ENCODE assay signal across 22 cellular contexts in the genomic region with DNA sequence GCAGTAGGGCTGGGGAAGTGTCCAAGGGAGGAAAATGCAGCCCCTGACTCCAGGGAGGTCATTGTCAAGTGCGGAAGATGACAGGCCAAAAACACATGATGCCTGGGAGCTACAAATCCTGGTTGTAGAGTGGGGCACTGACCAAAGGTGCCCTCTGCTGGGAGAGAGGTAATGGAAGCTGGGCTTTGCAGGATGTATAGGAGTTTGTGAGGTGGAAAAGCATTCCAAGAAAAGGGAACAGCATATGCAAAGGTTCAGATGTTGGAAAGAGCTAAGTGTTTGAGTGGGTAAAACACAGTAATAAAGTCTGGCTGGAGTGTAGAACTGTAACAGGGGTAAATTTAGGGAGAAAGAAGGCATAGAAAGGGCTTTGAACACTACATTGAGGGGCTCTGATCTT. TPM values are rescaled to one million over a fixed set of nuclear protein-coding genes. Genes with fewer than 3 reads are reported as not detected.
A peak's percentile ranks its signal among the peaks of the same experiment; 100 is the strongest.
DNase-seq lines count a peak whose midpoint lies in the region; ATAC-seq, FAIRE-seq and TF ChIP-seq lines count a peak whose summit lies in the region.
"Had no signal": no experiment of that assay in that cellular context is flagged by ENCODE, and none has a peak within 500 bp of the region (broad histone marks: within the 10 kb centered on the region; RNA-seq: fewer than 3 reads in every experiment).

No MANE protein-coding gene starts in this region.

- H3K27me3 Mint-ChIP-seq in astrocyte (ENCODE audit: low read depth, unreplicated experiment) (peaks cover 54% of the 10 kb centered on the region), neural progenitor cell (ENCODE audit: insufficient read depth, low read depth) (peaks cover 13% of the 10 kb centered on the region)
- peaks cover 55% of the 10 kb centered on the region for H3K27me3 Mint-ChIP-seq in stimulated activated naive CD8-positive, alpha-beta T cell treated with anti-CD3 and anti-CD28 coated beads, Interleukin-15, amount 100 ng/mL, for 72 hours

- intact Hi-C loops in HCT116 (cut with micrococcal nuclease), result no loop called here

- WGBS in SK-N-SH (ENCODE audit: low lambda C conversion rate), result 36% methylated on average over 1 of the region's 1 CpG

- no peak for TF ChIP-seq POLR2A in HCT116 (IDR thresholded peaks at IDR 0.05; ENCODE audit: borderline replicate concordance, extremely low read depth, insufficient read depth, insufficient read length)

- H3K27ac ChIP-seq in SK-N-SH (ENCODE audit: low read depth in 2 of 2, low read length in 1 of 2) (no peak overlapping the region), HCT116 (ENCODE audit: low read depth, low read length) (no peak overlapping the region), astrocyte (ENCODE audit: low read depth, low read length) (no peak overlapping the region), neural progenitor cell (no peak overlapping the region)
- H3K27ac ChIP-seq: 22Rv1, A549, C4-2B, GM23248 had no signal

- H4K20me1 ChIP-seq in SK-N-SH (ENCODE audit: insufficient read depth) (no peaks in the 10 kb centered on the region), HCT116 (ENCODE audit: insufficient read depth) (no peaks in the 10 kb centered on the region), astrocyte (ENCODE audit: insufficient read depth, low read length) (no peaks in the 10 kb centered on the region), neural progenitor cell (ENCODE audit: low read depth) (no peaks in the 10 kb centered on the region)

- no peak overlapping the region for H3K4me3 ChIP-seq in SK-N-SH (ENCODE audit: low read depth in 2 of 2, low read length in 1 of 2)
- H3K4me3 ChIP-seq in HCT116 (replicated peaks in 1 of 2; ENCODE audit: low read depth in 1 of 2, low read length in 2 of 2), result no peak overlapping the region
- no peak overlapping the region for H3K4me3 ChIP-seq in astrocyte (ENCODE audit: insufficient read depth, low read depth, low read length)
- H3K4me3 ChIP-seq in neural progenitor cell, result no peak overlapping the region
- H3K4me3 ChIP-seq: A549, GM23248 had no signal

- no peaks in the 10 kb centered on the region for H3K9me2 ChIP-seq in SK-N-SH
- H3K9me2 ChIP-seq in HCT116 (ENCODE audit: insufficient read depth), result no peaks in the 10 kb centered on the region

- H3K27ac Mint-ChIP-seq in astrocyte (ENCODE audit: unreplicated experiment), result peak overlapping the region; percentile 23
- peak overlapping the region; percentile 57 for H3K27ac Mint-ChIP-seq in neural progenitor cell
- no peak overlapping the region for H3K27ac Mint-ChIP-seq in stimulated activated naive CD8-positive, alpha-beta T cell treated with anti-CD3 and anti-CD28 coated beads, Interleukin-15, amount 100 ng/mL, for 72 hours
- H3K27ac Mint-ChIP-seq: CD4-positive, alpha-beta T cell had no signal

- H3K4me3 Mint-ChIP-seq in astrocyte (ENCODE audit: unreplicated experiment) (no peak overlapping the region), neural progenitor cell (no peak overlapping the region)
- H3K4me3 Mint-ChIP-seq in stimulated activated naive CD8-positive, alpha-beta T cell treated with anti-CD3 and anti-CD28 coated beads, Interleukin-15, amount 100 ng/mL, for 72 hours, result no peak overlapping the region
- H3K4me3 Mint-ChIP-seq: CD4-positive, alpha-beta T cell had no signal

- H3K36me3 ChIP-seq in SK-N-SH (replicated peaks in 1 of 2; ENCODE audit: control insufficient read depth in 1 of 2, insufficient read depth in 2 of 2, low read length in 1 of 2), result no peaks in the 10 kb centered on the region
- no peaks in the 10 kb centered on the region for H3K36me3 ChIP-seq in HCT116 (ENCODE audit: control insufficient read depth in 1 of 2, insufficient read depth in 2 of 2, low read length in 2 of 2)
- no peaks in the 10 kb centered on the region for H3K36me3 ChIP-seq in astrocyte (ENCODE audit: insufficient read depth, low read length)
- no peaks in the 10 kb centered on the region for H3K36me3 ChIP-seq in neural progenitor cell

- TF ChIP-seq RAD21 in SK-N-SH (IDR thresholded peaks at IDR 0.05; ENCODE audit: low read length) (no peak), HCT116 (IDR thresholded peaks at IDR 0.05; ENCODE audit: low read depth) (0 out of 2 replicates have a peak, but pooled peaks have one; percentile 28)

- H3K36me3 Mint-ChIP-seq in astrocyte (ENCODE audit: low read depth, unreplicated experiment) (no peaks in the 10 kb centered on the region), neural progenitor cell (peaks cover 2% of the 10 kb centered on the region)

- peaks cover 2% of the 10 kb centered on the region; the same call in 1 of the 2 replicates for H3K27me3 ChIP-seq in SK-N-SH (ENCODE audit: insufficient read depth)
- H3K27me3 ChIP-seq in HCT116 (ENCODE audit: insufficient read depth, low read length), result no peaks in the 10 kb centered on the region
- H3K27me3 ChIP-seq in astrocyte (ENCODE audit: insufficient read depth, low read length), result peaks cover under 1% of the 10 kb centered on the region
- H3K27me3 ChIP-seq in neural progenitor cell, result no peaks in the 10 kb centered on the region

- no peaks in the 10 kb centered on the region for H3K9me3 ChIP-seq in SK-N-SH
- H3K9me3 ChIP-seq in HCT116 (ENCODE audit: control insufficient read depth in 1 of 2, insufficient read depth in 1 of 2, low read depth in 1 of 2, low read length in 2 of 2), result peaks cover 0 to 4% of the 10 kb centered on the region in 2 experiments; a peak in 2 of 4 replicates
- H3K9me3 ChIP-seq in astrocyte (ENCODE audit: insufficient read depth, low read depth, low read length), result no peaks in the 10 kb centered on the region
- no peaks in the 10 kb centered on the region for H3K9me3 ChIP-seq in neural progenitor cell (ENCODE audit: low read depth)

- no peak for FAIRE-seq in astrocyte (lab: Jason Lieb, UNC)
- FAIRE-seq: A549, GM12892, GM18507, H54 had no signal

- H3K9me3 Mint-ChIP-seq in astrocyte (ENCODE audit: unreplicated experiment) (peaks cover 18% of the 10 kb centered on the region), neural progenitor cell (peaks cover 29% of the 10 kb centered on the region)
- H3K9me3 Mint-ChIP-seq in stimulated activated naive CD8-positive, alpha-beta T cell treated with anti-CD3 and anti-CD28 coated beads, Interleukin-15, amount 100 ng/mL, for 72 hours, result peaks cover 35 to 41% of the 10 kb centered on the region in 2 donors

- DNase-seq in SK-N-SH (no peak), HCT116 (ENCODE audit: low read depth, low spot score) (no peak), astrocyte (ENCODE audit: low read depth) (no peak), neural progenitor cell (ENCODE audit: low spot score) (no peak)
- DNase-seq in activated naive CD4-positive, alpha-beta T cell treated with Interleukin-2 at 50 U/mL for 16 hours, result no peak
- DNase-seq in stimulated activated naive CD8-positive, alpha-beta T cell treated with anti-CD3 and anti-CD28 coated beads, Interleukin-15, amount 100 ng/mL, for 72 hours, result no peak
- DNase-seq: AML-193; Caco-2; CD4-positive, alpha-beta T cell; DMS153; DMS79; GDM1; GM23248; KG1 had no signal

- H3K4me1 ChIP-seq in SK-N-SH (ENCODE audit: control insufficient read depth in 1 of 2, insufficient read depth in 2 of 2, low read depth in 1 of 2, low read length in 1 of 2) (peaks cover 0 to 3% of the 10 kb centered on the region in 2 experiments; a peak in 1 of 4 replicates), HCT116 (ENCODE audit: control insufficient read depth in 1 of 2, insufficient read depth in 2 of 2, low read length in 2 of 2) (no peaks in the 10 kb centered on the region), astrocyte (ENCODE audit: insufficient read depth, low read length) (no peaks in the 10 kb centered on the region), neural progenitor cell (peaks cover 6% of the 10 kb centered on the region)
- H3K4me1 ChIP-seq: A549, Caco-2 had no signal

- no TSS peak for BruUV-seq in HCT116 (replicated peaks; lab: Mats Ljungman, UMichigan)

- RAD21 ChIA-PET in HCT116 (lab: Charles Lee; ENCODE audit: low non-redundant PET in 1 of 2, low total read pairs in 2 of 2, uncharacterized antibody in 2 of 2, unreplicated experiment in 2 of 2), result no interaction called here

- H3K79me2 ChIP-seq in SK-N-SH (ENCODE audit: insufficient read depth) (no peaks in the 10 kb centered on the region), HCT116 (ENCODE audit: insufficient read depth, low read length) (no peaks in the 10 kb centered on the region), astrocyte (ENCODE audit: insufficient read depth, low read length) (no peaks in the 10 kb centered on the region), neural progenitor cell (ENCODE audit: low read depth) (no peaks in the 10 kb centered on the region)

- TF ChIP-seq CTCF in SK-N-SH (IDR thresholded peaks at IDR 0.05) (no peak), HCT116 (IDR thresholded peaks at IDR 0.05 in 2 of 3, conservative IDR thresholded peaks at IDR 0.05 in 1 of 3; ENCODE audit: borderline replicate concordance in 1 of 3, insufficient read depth in 1 of 3, low read depth in 2 of 3, low read length in 2 of 3) (0 out of 6 replicates have a peak, but pooled peaks of 1 of the 3 experiments have one; percentile 6), astrocyte (IDR thresholded peaks at IDR 0.05; ENCODE audit: insufficient read depth, low read depth, low read length) (no peak), neural progenitor cell (IDR thresholded peaks at IDR 0.05) (no peak)

- H2AFZ ChIP-seq in SK-N-SH (ENCODE audit: low read depth), result no peak overlapping the region
- H2AFZ ChIP-seq in HCT116 (ENCODE audit: low read depth, low read length, poor library complexity, severe bottlenecking), result no peak overlapping the region
- no peak overlapping the region for H2AFZ ChIP-seq in astrocyte (ENCODE audit: low read depth, low read length)
- no peak overlapping the region for H2AFZ ChIP-seq in neural progenitor cell (replicated peaks)
- H2AFZ ChIP-seq: GM23248 had no signal

- H3K4me2 ChIP-seq in SK-N-SH (no peak overlapping the region), HCT116 (ENCODE audit: low read length) (no peak overlapping the region), astrocyte (ENCODE audit: low read length) (no peak overlapping the region), neural progenitor cell (no peak overlapping the region)
- H3K4me2 ChIP-seq: A549 had no signal

- H3K4me1 Mint-ChIP-seq in astrocyte (ENCODE audit: low read depth, unreplicated experiment), result no peaks in the 10 kb centered on the region
- H3K4me1 Mint-ChIP-seq in neural progenitor cell, result peaks cover 30% of the 10 kb centered on the region
- no peaks in the 10 kb centered on the region for H3K4me1 Mint-ChIP-seq in stimulated activated naive CD8-positive, alpha-beta T cell treated with anti-CD3 and anti-CD28 coated beads, Interleukin-15, amount 100 ng/mL, for 72 hours

- CTCF ChIA-PET in SK-N-SH (lab: Yijun Ruan, JAX), result interaction anchor here (1.2 kb wide), 2 partner anchors 10 kb away, joined by 3 to 5 read pairs; no protein-coding TSS in a partner anchor
- CTCF ChIA-PET in HCT116 (lab: Charles Lee), result interaction anchor here (1.8 kb wide), 1 partner anchor 10 kb away, joined by 8 read pairs; no protein-coding TSS in a partner anchor

- TF ChIP-seq EP300 in SK-N-SH (IDR thresholded peaks at IDR 0.05; ENCODE audit: borderline replicate concordance in 1 of 2, low read depth in 1 of 2, low read length in 1 of 2), result no peak

- H3K9ac ChIP-seq in SK-N-SH, result no peak overlapping the region
- no peak overlapping the region for H3K9ac ChIP-seq in HCT116 (ENCODE audit: low read length)
- no peak overlapping the region for H3K9ac ChIP-seq in astrocyte (ENCODE audit: low read length)
- no peak overlapping the region for H3K9ac ChIP-seq in neural progenitor cell
- H3K9ac ChIP-seq: GM23248 had no signal

- H3F3A ChIP-seq in SK-N-SH (replicated peaks; ENCODE audit: insufficient read depth), result no peaks in the 10 kb centered on the region
- peaks cover 2% of the 10 kb centered on the region for H3F3A ChIP-seq in neural progenitor cell (ENCODE audit: low read depth)

- ATAC-seq in SK-N-SH treated with all-trans-retinoic acid at 6 μM for 48 hours (no peak), HCT116 (0 out of 2 replicates have a peak, but pooled peaks have one; percentile 36), HG02885 (IDR thresholded peaks at IDR 0.05; ENCODE audit: poor library complexity, unreplicated experiment) (no peak)
- ATAC-seq in stimulated activated naive CD8-positive, alpha-beta T cell treated with anti-CD3 and anti-CD28 coated beads, Interleukin-15, amount 100 ng/mL, for 72 hours, result no peak
- ATAC-seq: A549 had no signal

- POLR2A ChIA-PET in SK-N-SH (lab: Yijun Ruan, JAX), result no interaction called here
- POLR2A ChIA-PET in HCT116 (lab: Charles Lee), result no interaction called here

RNA-seq across cellular contexts. Expression of a gene that starts 46.9 kb away (rescaled TPM):
- 57.1 and 91.0 TPM in 2 replicates for polyA plus RNA-seq in SK-N-SH (2012; rRNA removed)
- polyA plus RNA-seq in SK-N-SH (2012; cell fraction: cytosol; rRNA removed), result 27.1 and 43.7 TPM in 2 replicates
- polyA plus RNA-seq in SK-N-SH (2012; cell fraction: nucleus; rRNA removed), result 144 and 167 TPM in 2 replicates
- 123 TPM for total RNA-seq in HCT116 (2021; ENCODE audit: unreplicated experiment)
- polyA plus RNA-seq in HCT116 (2012), result 54.1 and 59.0 TPM in 2 replicates
- total RNA-seq in astrocyte, result 125 and 142 TPM in 2 replicates
- total RNA-seq in neural progenitor cell (ENCODE audit: low replicate concordance), result 167 and 403 TPM in 2 replicates

Comparison
In these comparisons a context has a peak if more than half of its experiments do, and no peak if none do; other contexts are left out.
1. H3K27ac Mint-ChIP-seq: peak in astrocyte (single experiment) and neural progenitor cell (single experiment); none in stimulated activated naive CD8-positive, alpha-beta T cell treated with anti-CD3 and anti-CD28 coated beads, Interleukin-15, amount 100 ng/mL, for 72 hours (0 of 2).